Comparison of ENCODE assay signal across 30 cellular contexts in the genomic region with DNA sequence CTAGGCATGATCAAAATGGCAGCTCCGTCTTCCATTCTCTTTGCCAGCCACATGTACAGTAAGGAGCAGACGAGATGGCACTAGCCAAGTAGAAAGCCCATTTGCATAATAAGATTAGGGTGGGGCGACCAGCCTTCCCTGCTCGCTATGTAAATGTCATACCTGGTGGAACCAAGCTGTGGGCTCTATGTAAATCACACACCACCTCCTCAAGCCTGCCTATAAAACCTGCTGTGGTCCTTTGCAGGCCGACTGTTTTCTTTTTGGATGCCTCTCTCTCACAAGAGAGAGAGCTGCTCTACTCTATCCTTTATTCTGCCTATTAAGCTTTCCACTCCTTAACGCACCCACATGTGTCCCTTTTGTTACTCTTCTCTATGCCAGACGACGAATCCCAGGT.
"Had no signal": no experiment of that assay in that cellular context is flagged by ENCODE, and none has a peak within 500 bp of the region (broad histone marks: within the 10 kb centered on the region; RNA-seq: fewer than 3 reads in every experiment).

No MANE protein-coding gene starts in this region.

- H3K36me3 Mint-ChIP-seq: activated naive CD4-positive, alpha-beta T cell treated with anti-CD3 and anti-CD28 coated beads, Interleukin-2, amount 50 U/mL, for 24 hours; activated naive CD8-positive, alpha-beta T cell treated with anti-CD3 and anti-CD28 coated beads, Interleukin-2, amount 10 ng/mL, durations not matched to agents 7 days and 5 days had no signal

- H3K27ac ChIP-seq: ascending aorta, cardiac muscle cell, SJCRH30, SK-N-MC had no signal

- H3K4me3 ChIP-seq: ascending aorta, cardiac muscle cell, SJCRH30, SK-N-MC had no signal

- H3K9me3 ChIP-seq: ascending aorta, SJCRH30 had no signal

- H3K4me1 Mint-ChIP-seq: activated CD4-positive, alpha-beta T cell treated with anti-CD3 and anti-CD28 coated beads for 36 hours; activated CD4-positive, alpha-beta T cell treated with anti-CD3 and anti-CD28 coated beads, Interleukin-2, amount 10 ng/mL, durations not matched to agents 7 days and 5 days; activated naive CD4-positive, alpha-beta T cell treated with anti-CD3 and anti-CD28 coated beads, Interleukin-2, amount 50 U/mL, for 24 hours; activated naive CD8-positive, alpha-beta T cell treated with anti-CD3 and anti-CD28 coated beads, Interleukin-2, amount 10 ng/mL, durations not matched to agents 7 days and 5 days; central memory CD8-positive, alpha-beta T cell had no signal

- H3K27me3 ChIP-seq: ascending aorta, cardiac muscle cell, SJCRH30 had no signal

- ATAC-seq: activated CD4-positive, alpha-beta T cell treated with anti-CD3 and anti-CD28 coated beads for 36 hours; activated CD4-positive, CD25-positive, alpha-beta regulatory T cell treated with anti-CD3 and anti-CD28 coated beads, Interleukin-2, amount 50 U/mL, for 24 hours; activated CD8-positive, alpha-beta T cell treated with anti-CD3 and anti-CD28 coated beads, Interleukin-2, amount 10 ng/mL, durations not matched to agents 7 days and 5 days; Panc1 had no signal

- H3K27me3 Mint-ChIP-seq: activated CD4-positive, alpha-beta T cell treated with anti-CD3 and anti-CD28 coated beads for 36 hours; activated CD4-positive, alpha-beta T cell treated with anti-CD3 and anti-CD28 coated beads, Interleukin-2, amount 10 ng/mL, durations not matched to agents 7 days and 5 days; activated naive CD4-positive, alpha-beta T cell treated with anti-CD3 and anti-CD28 coated beads, Interleukin-2, amount 50 U/mL, for 24 hours; activated naive CD8-positive, alpha-beta T cell treated with anti-CD3 and anti-CD28 coated beads, Interleukin-2, amount 10 ng/mL, durations not matched to agents 7 days and 5 days; activated T-cell treated with anti-CD3 and anti-CD28 coated beads, Interleukin-2, amount 50 U/mL, for 24 hours; central memory CD8-positive, alpha-beta T cell had no signal

- H3K36me3 ChIP-seq: ascending aorta, cardiac muscle cell, SJCRH30 had no signal

- H3K4me3 Mint-ChIP-seq: activated CD4-positive, alpha-beta T cell treated with anti-CD3 and anti-CD28 coated beads for 36 hours; activated CD4-positive, alpha-beta T cell treated with anti-CD3 and anti-CD28 coated beads, Interleukin-2, amount 10 ng/mL, durations not matched to agents 7 days and 5 days; activated CD8-positive, alpha-beta T cell treated with anti-CD3 and anti-CD28 coated beads, Interleukin-2, amount 10 ng/mL, durations not matched to agents 7 days and 5 days; activated naive CD4-positive, alpha-beta T cell treated with anti-CD3 and anti-CD28 coated beads, Interleukin-2, amount 50 U/mL, for 24 hours; activated naive CD8-positive, alpha-beta T cell treated with anti-CD3 and anti-CD28 coated beads, Interleukin-2, amount 10 ng/mL, durations not matched to agents 7 days and 5 days; activated T-cell treated with anti-CD3 and anti-CD28 coated beads, Interleukin-2, amount 50 U/mL, for 24 hours; central memory CD8-positive, alpha-beta T cell; T-helper 1 cell treated with Interleukin-12 subunit alpha and Interleukin-12 subunit beta and Interleukin-4 antibody, amounts not matched to agents 30 μg/mL and 1 μg/mL, for 36 hours; T-helper 2 cell treated with Interferon-gamma antibody and Interleukin-4, amounts not matched to agents 5 μg/mL and 100 μg/mL, for 36 hours had no signal

- H3K27ac Mint-ChIP-seq: activated CD4-positive, alpha-beta T cell treated with anti-CD3 and anti-CD28 coated beads for 36 hours; activated CD4-positive, alpha-beta T cell treated with anti-CD3 and anti-CD28 coated beads, Interleukin-2, amount 10 ng/mL, durations not matched to agents 7 days and 5 days; activated CD8-positive, alpha-beta T cell treated with anti-CD3 and anti-CD28 coated beads, Interleukin-2, amount 10 ng/mL, durations not matched to agents 7 days and 5 days; activated naive CD4-positive, alpha-beta T cell treated with anti-CD3 and anti-CD28 coated beads, Interleukin-2, amount 50 U/mL, for 24 hours; activated naive CD8-positive, alpha-beta T cell treated with anti-CD3 and anti-CD28 coated beads, Interleukin-2, amount 10 ng/mL, durations not matched to agents 7 days and 5 days; activated T-cell treated with anti-CD3 and anti-CD28 coated beads, Interleukin-2, amount 50 U/mL, for 24 hours; activated T-helper 2 cell treated with anti-CD3 and anti-CD28 coated beads, Interferon-gamma antibody, Interleukin-2, Interleukin-4, amounts not matched to agents 10 μg/mL and 5 μg/mL and 100 μg/mL, durations not matched to agents 14 hours and 24 hours and 36 hours; T-helper 1 cell treated with Interleukin-12 subunit alpha and Interleukin-12 subunit beta and Interleukin-4 antibody, amounts not matched to agents 30 μg/mL and 1 μg/mL, for 36 hours; T-helper 2 cell treated with Interferon-gamma antibody and Interleukin-4, amounts not matched to agents 5 μg/mL and 100 μg/mL, for 36 hours had no signal

- H3K4me1 ChIP-seq: ascending aorta, SJCRH30 had no signal

- DNase-seq: activated CD4-positive, alpha-beta T cell treated with anti-CD3 and anti-CD28 coated beads for 36 hours; activated CD4-positive, alpha-beta T cell treated with anti-CD3 and anti-CD28 coated beads, Interleukin-2, amount 10 ng/mL, durations not matched to agents 7 days and 5 days; activated CD4-positive, alpha-beta T cell treated with anti-CD3 and anti-CD28 coated beads, Interleukin-2, amount 50 U/mL, for 48 hours; activated CD8-positive, alpha-beta T cell treated with anti-CD3 and anti-CD28 coated beads, Interleukin-2, amount 10 ng/mL, durations not matched to agents 7 days and 5 days; activated gamma-delta T cell; activated naive CD4-positive, alpha-beta T cell treated with Interleukin-2 at 50 U/mL for 16 hours; activated naive CD8-positive, alpha-beta T cell treated with anti-CD3 and anti-CD28 coated beads, Interleukin-2, amount 10 ng/mL, durations not matched to agents 7 days and 5 days; activated T-cell treated with anti-CD3 and anti-CD28 coated beads, Interleukin-2, amount 50 U/mL, for 24 hours; amygdala; NCI-H1092 treated with DMSO at 0.1 percent for 48 hours; NCI-H1417; NCI-H146; NCI-H187; NCI-H2029 treated with DMSO at 0.1 percent for 48 hours; NCI-H2107; NCI-H2171; NCI-H510A treated with DMSO at 0.1 percent for 48 hours; NCI-H748 treated with DMSO at 0.1 percent for 48 hours; SHP77 had no signal
